Comparison of ENCODE assay signal across 8 cellular contexts in the genomic region with DNA sequence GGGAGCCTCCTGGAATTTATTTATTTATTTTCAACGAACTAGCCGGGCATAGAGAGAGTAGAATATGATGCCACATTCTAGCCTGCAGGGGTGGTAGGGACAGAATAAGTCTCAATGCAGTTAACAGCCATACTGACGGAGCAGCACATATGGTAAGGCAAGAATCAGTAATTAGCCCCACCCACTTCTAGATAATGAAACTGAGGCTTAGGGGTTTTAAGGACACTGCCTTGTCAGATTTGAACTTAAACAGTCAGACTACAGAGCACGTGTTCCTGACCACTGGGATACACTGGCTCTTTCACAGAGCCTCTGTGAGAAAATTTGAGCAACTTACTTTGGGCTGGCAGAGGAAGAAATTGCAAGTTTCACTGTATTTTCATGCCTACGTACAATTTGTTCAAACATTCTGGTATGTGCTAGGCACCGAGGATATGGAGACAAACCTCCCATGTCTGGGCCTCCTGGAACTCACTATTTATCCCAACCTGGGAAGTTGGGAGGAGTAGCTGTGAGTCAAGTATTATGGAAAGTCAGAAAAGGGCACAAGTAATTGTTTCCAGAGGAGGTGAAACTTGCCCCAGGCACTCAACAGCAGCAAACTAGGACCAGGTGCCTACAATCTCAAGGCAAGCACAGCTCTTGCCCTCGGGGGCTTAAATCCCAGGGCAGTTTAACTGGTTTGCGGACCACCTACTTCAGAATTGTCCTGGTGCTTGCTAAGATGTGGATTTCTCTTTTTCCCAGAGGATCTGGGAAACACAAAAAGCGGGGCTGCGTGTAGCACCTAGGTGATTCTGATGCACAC. TPM values are rescaled to one million over a fixed set of nuclear protein-coding genes. Genes with fewer than 3 reads are reported as not detected.
A peak's percentile ranks its signal among the peaks of the same experiment; 100 is the strongest.
DNase-seq lines count a peak whose midpoint lies in the region; ATAC-seq and TF ChIP-seq lines count a peak whose summit lies in the region.

No MANE protein-coding gene starts in this region.

- POLR2A ChIA-PET in PC-9 (lab: Charles Lee; ENCODE audit: unreplicated experiment): interaction anchor here (0.6 to 2.4 kb wide), 2 partner anchors 19 to 229 kb away, joined by 4 to 23 read pairs; no protein-coding TSS in a partner anchor

- peaks cover 24% of the 10 kb centered on the region for H3K79me2 ChIP-seq in PC-9 (ENCODE audit: low read depth)

- no TSS peak for BruUV-seq in PC-9 (replicated peaks; lab: Mats Ljungman, UMichigan)

- DNase-seq in PC-9 (no peak), esophagus squamous epithelium (lab: John Stamatoyannopoulos, UW) (no peak), putamen (ENCODE audit: low spot score) (peak; percentile 39), mucosa of gallbladder (ENCODE audit: low spot score) (no peak), dermis blood vessel endothelial cell (no peak)

- CTCF ChIA-PET in PC-9 (lab: Charles Lee): interaction anchor here (0.6 to 0.7 kb wide), 4 partner anchors 24 to 229 kb away, joined by 5 to 10 read pairs (median 8); no protein-coding TSS in a partner anchor

- H3F3A ChIP-seq in PC-9 (ENCODE audit: insufficient read depth, low read depth): peaks cover 3% of the 10 kb centered on the region; the same call in 1 of the 2 replicates

- no peak overlapping the region for H3K4me3 ChIP-seq in PC-9
- H3K4me3 ChIP-seq in esophagus squamous epithelium: peak overlapping the region in 1 of 4 donors; percentile 18

- WGBS in esophagus squamous epithelium, 2 donors: 51% methylated on average over 8 to 10 of the region's 10 CpGs

- no peaks in the 10 kb centered on the region for H3K9me3 ChIP-seq in PC-9 (ENCODE audit: insufficient read depth, low read depth)
- H3K9me3 ChIP-seq in esophagus squamous epithelium: no peaks in the 10 kb centered on the region

- no peak overlapping the region for H2AFZ ChIP-seq in PC-9

- TF ChIP-seq POLR2A in esophagus squamous epithelium (IDR thresholded peaks at IDR 0.05): no peak

- H3K27me3 ChIP-seq in PC-9 (ENCODE audit: insufficient read depth, low read depth): no peaks in the 10 kb centered on the region
- H3K27me3 ChIP-seq in esophagus squamous epithelium: no peaks in the 10 kb centered on the region

- intact Hi-C loops in PC-9 (cut with micrococcal nuclease; ENCODE audit: unreplicated experiment) (no loop called here), esophagus squamous epithelium (cut with DNase I) (no loop called here)

- peak overlapping the region; percentile 28; the same call in 1 of the 2 replicates for H3K4me2 ChIP-seq in PC-9

- H3K27ac ChIP-seq in PC-9 (peak overlapping the region; percentile 32; the same call in 1 of the 2 replicates), esophagus squamous epithelium (peak overlapping the region in 3 of 4 donors; percentile 75 to 98 (median 95))

- H3K36me3 ChIP-seq in PC-9 (ENCODE audit: low read depth) (no peaks in the 10 kb centered on the region), esophagus squamous epithelium (no peaks in the 10 kb centered on the region)

- H3K9me2 ChIP-seq in PC-9 (ENCODE audit: insufficient read depth): no peaks in the 10 kb centered on the region

- ATAC-seq in GM18907 (IDR thresholded peaks at IDR 0.05; ENCODE audit: unreplicated experiment): peak; percentile 25
- no peak for ATAC-seq in GM21381 (IDR thresholded peaks at IDR 0.05; ENCODE audit: unreplicated experiment)
- ATAC-seq in HG03175 (IDR thresholded peaks at IDR 0.05; ENCODE audit: unreplicated experiment): no peak

- TF ChIP-seq CTCF in PC-9 (conservative IDR thresholded peaks at IDR 0.05) (no peak), esophagus squamous epithelium (IDR thresholded peaks at IDR 0.05) (no peak)

- H4K20me1 ChIP-seq in PC-9 (ENCODE audit: insufficient read depth): peaks cover 6% of the 10 kb centered on the region

- H3K4me1 ChIP-seq in PC-9 (replicated peaks; ENCODE audit: insufficient read depth) (peaks cover 31% of the 10 kb centered on the region), esophagus squamous epithelium (peaks cover 9 to 52% (median 16%) of the 10 kb centered on the region in 3 donors)

RNA-seq across cellular contexts. Expression of gene CLIC4, which starts 1.6 kb away (rescaled TPM):
- 94.6 and 123 TPM in 2 replicates for total RNA-seq in PC-9 (2021)
- 100 to 1,000 TPM in 1 of 4 donors, 10 to 100 TPM in 3; 22.3 to 204 (median 69.0) TPM for total RNA-seq in esophagus squamous epithelium
- 204 TPM for total RNA-seq in mucosa of gallbladder
- 262 and 338 TPM in 2 replicates for total RNA-seq in dermis blood vessel endothelial cell
